15 cellular contexts compared by ENCODE assay signal in genomic region chr10:71437537-71438058, GRCh38. TPM values are rescaled to one million over a fixed set of nuclear protein-coding genes. Genes with fewer than 3 reads are reported as not detected.
A peak's percentile ranks its signal among the peaks of the same experiment; 100 is the strongest.
DNase-seq lines count a peak whose midpoint lies in the region; TF ChIP-seq lines count a peak whose summit lies in the region.
"Had no signal": no experiment of that assay in that cellular context is flagged by ENCODE, and none has a peak within 500 bp of the region (broad histone marks: within the 10 kb centered on the region; RNA-seq: fewer than 3 reads in every experiment).

No MANE protein-coding gene starts in this region.

- no peaks in the 10 kb centered on the region for H3K27me3 ChIP-seq in BLaER1
- no peaks in the 10 kb centered on the region for H3K27me3 ChIP-seq in H7 (ENCODE audit: control insufficient read depth, insufficient read depth, low read length)

- H3K4me1 ChIP-seq in BLaER1, result peaks cover 30% of the 10 kb centered on the region

- intact Hi-C loops in posterior vena cava (cut with DNase I), result no loop called here

- no peak overlapping the region for H3K4me3 ChIP-seq in BLaER1
- no peak overlapping the region for H3K4me3 ChIP-seq in H7 (ENCODE audit: insufficient read depth, low read depth, low read length)
- no peak overlapping the region for H3K4me3 ChIP-seq in fibroblast of the aortic adventitia (ENCODE audit: low read depth, low read length)
- H3K4me3 ChIP-seq: GM12878, GM23248 had no signal

- no peaks in the 10 kb centered on the region for H4K20me1 ChIP-seq in BLaER1

- no peak overlapping the region for H3K27ac ChIP-seq in BLaER1
- H3K27ac ChIP-seq: GM23248 had no signal

- no peak for TF ChIP-seq CTCF in fibroblast of the aortic adventitia (IDR thresholded peaks at IDR 0.05; ENCODE audit: insufficient read depth, low read length)

- peak overlapping the region; percentile 64; the same call in 1 of the 2 replicates for H3K4me2 ChIP-seq in BLaER1

- peak; percentile 21 for DNase-seq in H7
- peak; percentile 12 for DNase-seq in fibroblast of the aortic adventitia (ENCODE audit: low read depth)
- peak; percentile 35 for DNase-seq in posterior vena cava (ENCODE audit: low spot score)
- DNase-seq in activated CD4-positive, CD25-positive, alpha-beta regulatory T cell treated with anti-CD3 and anti-CD28 coated beads, Interleukin-2, amount 50 U/mL, for 72 hours, result no peak
- DNase-seq in ecto neural progenitor cell (ENCODE audit: low spot score), result no peak
- no peak for DNase-seq in occipital lobe (lab: John Stamatoyannopoulos, UW)
- DNase-seq: CD8-positive, alpha-beta memory T cell; DND-41; GDM1; GM23248; NCI-H1930; NCI-H748 treated with DMSO at 0.1 percent for 48 hours; RPMI8226 had no signal

- no peaks in the 10 kb centered on the region for H3K9me3 ChIP-seq in BLaER1

- H3K36me3 ChIP-seq in BLaER1, result no peaks in the 10 kb centered on the region
- no peaks in the 10 kb centered on the region for H3K36me3 ChIP-seq in H7 (replicated peaks; ENCODE audit: control insufficient read depth, insufficient read depth, low read length)

- H3K9ac ChIP-seq in BLaER1, result no peak overlapping the region
- H3K9ac ChIP-seq: GM23248 had no signal

RNA-seq across cellular contexts. Expression of gene CDH23, which starts 40.9 kb away (rescaled TPM):
- 4.5 and 4.7 TPM in 2 replicates for total RNA-seq in H7 (2014; rRNA removed; shearing (Covaris generic))
- 0.25 and 0.27 TPM in 2 replicates for total RNA-seq in fibroblast of the aortic adventitia (ENCODE audit: low replicate concordance)
- total RNA-seq in posterior vena cava, result 10 to 100 TPM; 24.5 to 43.0 TPM
- 1.2 TPM for total RNA-seq in occipital lobe
- total RNA-seq: GM23248 had no signal

Comparison
In these comparisons a context has a peak if more than half of its experiments do, and no peak if none do; other contexts are left out.
1. DNase-seq: peak in H7 (single experiment), fibroblast of the aortic adventitia (single experiment) and posterior vena cava (single experiment); none in activated CD4-positive, CD25-positive, alpha-beta regulatory T cell treated with anti-CD3 and anti-CD28 coated beads, Interleukin-2, amount 50 U/mL, for 72 hours (single experiment), ecto neural progenitor cell (single experiment) and occipital lobe (single experiment).